Comparison of ENCODE assay signal across 8 cellular contexts in genomic region chr12:51421266-51421884, GRCh38. TPM values are rescaled to one million over a fixed set of nuclear protein-coding genes. Genes with fewer than 3 reads are reported as not detected.
DNase-seq lines count a peak whose midpoint lies in the region; ATAC-seq and TF ChIP-seq lines count a peak whose summit lies in the region.

No MANE protein-coding gene starts in this region.

- TF ChIP-seq CTCF in BE2C (IDR thresholded peaks at IDR 0.05; ENCODE audit: low read depth, low read length), result peak; percentile 84
- TF ChIP-seq CTCF in GM20000 (IDR thresholded peaks at IDR 0.05; ENCODE audit: extremely low read depth, missing control alignments), result peak; percentile 45
- TF ChIP-seq CTCF in endodermal cell (conservative IDR thresholded peaks at IDR 0.05), result peak; percentile 93
- TF ChIP-seq CTCF in mucosa of descending colon (IDR thresholded peaks at IDR 0.05), result no peak

- no peaks in the 10 kb centered on the region for H3K27me3 ChIP-seq in BE2C
- no peaks in the 10 kb centered on the region for H3K27me3 ChIP-seq in endodermal cell (ENCODE audit: control insufficient read depth, insufficient read depth, low read length, poor library complexity, severe bottlenecking)

- H3K4me3 Mint-ChIP-seq in endodermal cell, result no peak overlapping the region

- no peak overlapping the region for H3K27ac Mint-ChIP-seq in endodermal cell

- intact Hi-C loops in mucosa of descending colon (cut with DNase I, micrococcal nuclease), result loop anchor here (5.0 to 10.0 kb wide), 3 partner anchors 111 to 401 kb away; no protein-coding TSS in a partner anchor

- no peak overlapping the region for H3K27ac ChIP-seq in endodermal cell (ENCODE audit: low read depth, low read length)

- no peaks in the 10 kb centered on the region for H3K27me3 Mint-ChIP-seq in endodermal cell (ENCODE audit: insufficient read depth)

- H3K4me1 ChIP-seq in BE2C, result peaks cover 33% of the 10 kb centered on the region
- peaks cover 5% of the 10 kb centered on the region for H3K4me1 ChIP-seq in endodermal cell (ENCODE audit: control insufficient read depth, insufficient read depth, low read length)
- H3K4me1 ChIP-seq in mucosa of descending colon (ENCODE audit: low read depth), result no peaks in the 10 kb centered on the region

- H3K4me3 ChIP-seq in BE2C (ENCODE audit: low read depth, low read length) (no peak overlapping the region), endodermal cell (ENCODE audit: low read length) (no peak overlapping the region), mucosa of descending colon (no peak overlapping the region)

- ATAC-seq in mucosa of descending colon, result peak; percentile 78
- ATAC-seq in GM21390 (IDR thresholded peaks at IDR 0.05; ENCODE audit: unreplicated experiment), result no peak
- no peak for ATAC-seq in GM18511 (IDR thresholded peaks at IDR 0.05; ENCODE audit: unreplicated experiment)

- no peak overlapping the region for H3K9ac ChIP-seq in endodermal cell (ENCODE audit: extremely low read depth, low read length, poor library complexity, severe bottlenecking)

- H3K36me3 Mint-ChIP-seq in endodermal cell (ENCODE audit: low read depth), result no peaks in the 10 kb centered on the region

- peaks cover 4% of the 10 kb centered on the region for H3K9me3 Mint-ChIP-seq in endodermal cell

- H3K36me3 ChIP-seq in BE2C (no peaks in the 10 kb centered on the region), endodermal cell (ENCODE audit: control insufficient read depth, insufficient read depth, low read length) (no peaks in the 10 kb centered on the region), mucosa of descending colon (ENCODE audit: low read depth) (no peaks in the 10 kb centered on the region)

- H3K4me1 Mint-ChIP-seq in endodermal cell, result peaks cover 25% of the 10 kb centered on the region

- DNase-seq in BE2C (peak; percentile 70), GM20000 (ENCODE audit: low spot score) (peak; percentile 65), NCI-H2196 treated with DMSO at 0.1 percent for 48 hours (lab: John Stamatoyannopoulos, UW; ENCODE audit: unreplicated experiment) (peak; percentile 64), endodermal cell (peak; percentile 92), mucosa of descending colon (peak in 2 of 3 donors; percentile 40 to 76)
- DNase-seq in activated CD4-positive, alpha-beta T cell treated with anti-CD3 and anti-CD28 coated beads for 4 hours, result peak; percentile 28 to 48

- H3K9me3 ChIP-seq in BE2C, result no peaks in the 10 kb centered on the region
- no peaks in the 10 kb centered on the region for H3K9me3 ChIP-seq in endodermal cell (ENCODE audit: control insufficient read depth, low read length)
- no peaks in the 10 kb centered on the region for H3K9me3 ChIP-seq in mucosa of descending colon

- WGBS in endodermal cell (ENCODE audit: insufficient coverage in 1 of 2, insufficient read length in 1 of 2), 2 experiments, result 52 to 63% methylated on average over 3 to 5 of the region's 5 CpGs

RNA-seq across cellular contexts. Expression of gene SLC4A8, which starts 3.3 kb away (rescaled TPM):
- 12.2 TPM for polyA plus RNA-seq in BE2C (2012; ENCODE audit: insufficient read depth, insufficient read length, low read depth)
- 10 to 100 TPM; 25.8 to 26.4 TPM for total RNA-seq in endodermal cell
- 22.8 TPM for polyA plus RNA-seq in endodermal cell (2013, experiment 1 of 2)
- polyA plus RNA-seq in endodermal cell (2013, experiment 2 of 2), result 19.0 TPM
- 1 to 10 TPM in 2 of 3 donors, under 1 TPM in 1; 0.84 to 1.8 (median 1.5) TPM for total RNA-seq in mucosa of descending colon

RNA-seq across cellular contexts. Expression of gene GALNT6, which starts 30.2 kb away (rescaled TPM):
- polyA plus RNA-seq in BE2C (2012; ENCODE audit: insufficient read depth, insufficient read length, low read depth), result 5.9 TPM
- 10 to 100 TPM; 13.9 to 19.1 TPM for total RNA-seq in endodermal cell
- polyA plus RNA-seq in endodermal cell (2013, experiment 1 of 2), result 2.7 TPM
- 2.1 TPM for polyA plus RNA-seq in endodermal cell (2013, experiment 2 of 2)
- 10 to 100 TPM; 10.7 to 20.6 (median 17.9) TPM for total RNA-seq in mucosa of descending colon

Comparison
In these comparisons a context has a peak if more than half of its experiments do, and no peak if none do; other contexts are left out.
1. DNase-seq: peak in every context shown above with its lines; median percentile 92 in endodermal cell; 70 in BE2C; 65 in GM20000; 64 in NCI-H2196 treated with DMSO at 0.1 percent for 48 hours; 58 in mucosa of descending colon; 38 in activated CD4-positive, alpha-beta T cell treated with anti-CD3 and anti-CD28 coated beads for 4 hours.
2. RNA of gene SLC4A8, which starts 3.3 kb away (total RNA-seq): 25.8 to 26.4 TPM in endodermal cell; 0.84 to 1.8 TPM in mucosa of descending colon; every median in the first group is over 4 times any median in the second.